In genomic region chr19:37370880-37371661, GRCh38 we compare ENCODE assay signal across 8 cellular contexts. TPM values are rescaled to one million over a fixed set of nuclear protein-coding genes. Genes with fewer than 3 reads are reported as not detected.
DNase-seq lines count a peak whose midpoint lies in the region; ATAC-seq, FAIRE-seq and TF ChIP-seq lines count a peak whose summit lies in the region.

ZNF527 (plus strand) TSS chr19:37371099; CDS start chr19:37374199, 3,100 bp downstream.

- in situ Hi-C loops in HAP-1 (cut with MboI; ENCODE audit: low sequenced_read_pairs), result no loop called here

- no peaks in the 10 kb centered on the region for H4K20me1 ChIP-seq in MM.1S (ENCODE audit: insufficient read depth, low read length)

- DNase-seq in HAP-1 (ENCODE audit: low spot score in 2 of 2) (peak; percentile 88 to 96), MM.1S (peak; percentile 93), SIG-M5 (lab: John Stamatoyannopoulos, UW) (peak; percentile 73), foreskin keratinocyte (peak; percentile 88 to 95), neural crest cell (ENCODE audit: low read depth, low spot score) (peak; percentile 94), stomach (peak; percentile 97)
- DNase-seq in activated naive CD4-positive, alpha-beta T cell (lab: John Stamatoyannopoulos, UW), result peak; percentile 88 to 96 (median 93)

- no peaks in the 10 kb centered on the region for H3F3A ChIP-seq in MM.1S (ENCODE audit: insufficient read depth, low read length)

- TF ChIP-seq EP300 in stomach (IDR thresholded peaks at IDR 0.05), result no peak

- FAIRE-seq in G401.6 (lab: Jason Lieb, UNC), result peak; percentile 96

- H3K27ac Mint-ChIP-seq in neural crest cell (ENCODE audit: unreplicated experiment), result peak within 1 kb of the TSS; percentile 100

- H3K9ac ChIP-seq in MM.1S (ENCODE audit: low read length), result peak within 1 kb of the TSS; percentile 66

- H3K9me2 ChIP-seq in MM.1S (replicated peaks; ENCODE audit: insufficient read depth, low read length), result no peaks in the 10 kb centered on the region

- H3K27me3 ChIP-seq in HAP-1 (ENCODE audit: low read depth) (no peaks in the 10 kb centered on the region), MM.1S (replicated peaks; ENCODE audit: insufficient read depth, low read length) (no peaks in the 10 kb centered on the region), foreskin keratinocyte (no peaks in the 10 kb centered on the region), stomach (no peaks in the 10 kb centered on the region)

- H3K27ac ChIP-seq in MM.1S (ENCODE audit: low read length) (peak within 1 kb of the TSS; percentile 47; the same call in 1 of the 2 replicates), foreskin keratinocyte (peak within 1 kb of the TSS; percentile 54), stomach (peak within 1 kb of the TSS; percentile 72 to 90 (median 88))

- peak within 1 kb of the TSS; percentile 78 for H2AFZ ChIP-seq in MM.1S (ENCODE audit: low read length)

- H3K4me2 ChIP-seq in MM.1S (ENCODE audit: low read depth, low read length), result peak within 1 kb of the TSS; percentile 84

- H3K27me3 Mint-ChIP-seq in neural crest cell (ENCODE audit: low read depth), result peaks cover 4% of the 10 kb centered on the region

- H3K4me1 ChIP-seq in HAP-1 (no peaks in the 10 kb centered on the region), MM.1S (ENCODE audit: low read length) (no peaks in the 10 kb centered on the region), foreskin keratinocyte (no peaks in the 10 kb centered on the region), stomach (peaks cover 3 to 22% (median 10%) of the 10 kb centered on the region in 4 donors)

- H3K9me3 Mint-ChIP-seq in neural crest cell, result peaks cover 12% of the 10 kb centered on the region

- TF ChIP-seq POLR2A in stomach (IDR thresholded peaks at IDR 0.05), result peak in 2 of 4 donors; percentile 6 to 57

- H3K4me3 ChIP-seq in HAP-1, result peak within 1 kb of the TSS; percentile 41
- H3K4me3 ChIP-seq in MM.1S (ENCODE audit: low read length), result peak within 1 kb of the TSS; percentile 65
- peak within 1 kb of the TSS; percentile 57 to 73 (median 61) for H3K4me3 ChIP-seq in stomach

- H3K9me3 ChIP-seq in HAP-1, result peaks cover 5% of the 10 kb centered on the region; the same call in 1 of the 2 replicates
- H3K9me3 ChIP-seq in MM.1S (replicated peaks; ENCODE audit: insufficient read depth, low read length), result no peaks in the 10 kb centered on the region
- H3K9me3 ChIP-seq in stomach, result peaks cover 0 to 36% (median 19%) of the 10 kb centered on the region in 4 donors

- 0 out of 2 replicates have a peak, but pooled peaks have one; percentile 4 for TF ChIP-seq CTCF in MM.1S (IDR thresholded peaks at IDR 0.05; ENCODE audit: low read length)
- peak; percentile 20 for TF ChIP-seq CTCF in foreskin keratinocyte (conservative IDR thresholded peaks at IDR 0.05)
- TF ChIP-seq CTCF in neural crest cell (conservative IDR thresholded peaks at IDR 0.05), result peak; percentile 33
- no peak for TF ChIP-seq CTCF in stomach (IDR thresholded peaks at IDR 0.05)

- H3K36me3 Mint-ChIP-seq in neural crest cell (ENCODE audit: low read depth), result peaks cover 18% of the 10 kb centered on the region

- H3K36me3 ChIP-seq in HAP-1 (replicated peaks), result peaks cover 2% of the 10 kb centered on the region; the same call in 1 of the 2 replicates
- H3K36me3 ChIP-seq in MM.1S (replicated peaks; ENCODE audit: insufficient read depth, low read length), result no peaks in the 10 kb centered on the region
- peaks cover 14 to 29% (median 26%) of the 10 kb centered on the region in 4 donors for H3K36me3 ChIP-seq in stomach

- peaks cover 15% of the 10 kb centered on the region for H3K4me1 Mint-ChIP-seq in neural crest cell

- H3K79me2 ChIP-seq in MM.1S (ENCODE audit: low read length), result no peaks in the 10 kb centered on the region

- intact Hi-C loops in stomach (cut with DNase I; ENCODE audit: low total_unique reads), result loop anchor here (10.0 kb wide), 1 partner anchor 94 kb away; the partner anchor contains the start of genes ZNF569 and ZNF570

- ATAC-seq in foreskin keratinocyte, result peak; percentile 98

- H3K4me3 Mint-ChIP-seq in neural crest cell, result peak within 1 kb of the TSS; percentile 99

- 1 to 4% (median 1%) methylated on average over 8 to 58 of the region's 58 CpGs for WGBS in stomach, 5 donors

RNA-seq across cellular contexts. Expression of gene ZNF527, which starts in this region (rescaled TPM):
- total RNA-seq in foreskin keratinocyte, result 2.5 and 2.9 TPM in 2 replicates
- 0.88 and 0.96 TPM in 2 replicates for polyA plus RNA-seq in foreskin keratinocyte
- 8.2 and 8.4 TPM in 2 replicates for total RNA-seq in neural crest cell
- 10 to 100 TPM in 1 of 5 donors, 1 to 10 TPM in 4; 2.7 to 20.6 (median 8.2) TPM for total RNA-seq in stomach
- 1 to 10 TPM; 2.3 to 3.2 (median 2.6) TPM for polyA plus RNA-seq in stomach

Comparison
In these comparisons a context has a peak if more than half of its experiments do, and no peak if none do; other contexts are left out.
1. Peak in every context shown above with its lines: DNase-seq, ATAC-seq, H3K4me3 ChIP-seq and H3K27ac ChIP-seq.
2. CTCF ChIP-seq: peak in MM.1S (single experiment), foreskin keratinocyte (single experiment) and neural crest cell (single experiment); none in stomach (0 of 7).